1 cellular context compared by ENCODE assay signal in genomic region chr15:49185473-49185872, GRCh38.
A peak's percentile ranks its signal among the peaks of the same experiment; 100 is the strongest.
TF ChIP-seq lines count a peak whose summit lies in the region.

No MANE protein-coding gene starts in this region.

TF ChIP-seq in GM12878, 131 proteins besides CTCF, POLR2A, EP300 and RAD21:
- TF ChIP-seq MTA2 (IDR thresholded peaks at IDR 0.05; ENCODE audit: low read depth) (0 out of 2 replicates have a peak, but pooled peaks have one; percentile 17), ZNF207 (IDR thresholded peaks at IDR 0.05; ENCODE audit: borderline replicate concordance) (no peak)
TF ChIP-seq in GM12878: peak in this region for 1.
